1 cellular context compared by ENCODE assay signal in genomic region chr4:186669159-186669720, GRCh38.
TF ChIP-seq lines count a peak whose summit lies in the region.

No MANE protein-coding gene starts in this region.

TF ChIP-seq in K562, 482 proteins besides CTCF, POLR2A, EP300 and RAD21 (continued from another document):
- TF ChIP-seq GMEB1 (CRISPR knock-in tag; IDR thresholded peaks at IDR 0.05) (no peak), RBM39 (optimal IDR thresholded peaks at IDR 0.05; ENCODE audit: low read depth, low read length) (no peak), PATZ1 (CRISPR knock-in tag; IDR thresholded peaks at IDR 0.05; ENCODE audit: borderline replicate concordance) (no peak), YBX1 (IDR thresholded peaks at IDR 0.05) (no peak), ZNF239 (CRISPR knock-in tag; IDR thresholded peaks at IDR 0.05) (no peak)
